14 cellular contexts compared by ENCODE assay signal in the genomic region with DNA sequence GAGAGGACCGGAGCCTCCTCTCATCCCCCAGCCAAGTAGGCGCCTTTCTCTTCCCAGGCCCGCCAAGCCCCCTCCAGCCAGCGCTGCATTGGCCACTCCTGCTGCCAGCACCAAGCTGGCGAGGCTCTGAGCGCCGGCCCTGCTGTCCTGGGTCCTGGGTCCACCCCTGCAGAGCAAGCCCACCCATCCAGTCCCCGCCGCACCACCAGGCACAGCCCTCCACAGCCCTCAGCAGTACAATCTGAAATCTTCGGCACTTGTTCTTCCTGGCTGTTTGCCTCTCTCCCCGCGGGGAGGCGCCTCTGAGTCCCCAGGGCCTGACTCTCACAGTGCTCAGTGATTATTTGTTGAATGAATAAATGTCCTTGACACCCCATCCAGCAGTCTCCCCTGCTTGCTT.
"Had no signal": no experiment of that assay in that cellular context is flagged by ENCODE, and none has a peak within 500 bp of the region (broad histone marks: within the 10 kb centered on the region; RNA-seq: fewer than 3 reads in every experiment).

No MANE protein-coding gene starts in this region.

- H3K27me3 Mint-ChIP-seq: activated CD8-positive, alpha-beta memory T cell treated with anti-CD3 and anti-CD28 coated beads, Interleukin-2, amount 10 ng/mL, durations not matched to agents 7 days and 5 days had no signal

- DNase-seq: activated CD4-positive, alpha-beta T cell treated with anti-CD3 and anti-CD28 coated beads, Interleukin-2, amount 50 U/mL, for 48 hours; activated CD8-positive, alpha-beta memory T cell treated with anti-CD3 and anti-CD28 coated beads, Interleukin-2, amount 10 ng/mL, durations not matched to agents 7 days and 5 days; activated gamma-delta T cell treated with Interleukin-2 at 50 U/mL for 16 hours; activated naive CD8-positive, alpha-beta T cell treated with anti-CD3 and anti-CD28 coated beads for 36 hours; activated T-cell treated with anti-CD3 and anti-CD28 coated beads, Interleukin-2, amount 50 U/mL, for 48 hours; gastrocnemius medialis; heart right ventricle; left ventricle myocardium superior; ovary; stimulated activated CD4-positive, alpha-beta T cell treated with anti-CD3 and anti-CD28 coated beads, Interleukin-4, amount 100 ng/mL, for 1 hour; stomach; T-helper 2 cell had no signal

- H3K36me3 ChIP-seq: gastrocnemius medialis, heart right ventricle, ovary, stomach, thoracic aorta had no signal

- H3K4me1 Mint-ChIP-seq: activated CD8-positive, alpha-beta memory T cell treated with anti-CD3 and anti-CD28 coated beads, Interleukin-2, amount 10 ng/mL, durations not matched to agents 7 days and 5 days; activated naive CD8-positive, alpha-beta T cell treated with anti-CD3 and anti-CD28 coated beads for 36 hours had no signal

- H3K9me3 Mint-ChIP-seq: activated naive CD8-positive, alpha-beta T cell treated with anti-CD3 and anti-CD28 coated beads for 36 hours had no signal

- H3K27me3 ChIP-seq: gastrocnemius medialis, ovary had no signal

- H3K4me3 Mint-ChIP-seq: activated CD8-positive, alpha-beta memory T cell treated with anti-CD3 and anti-CD28 coated beads, Interleukin-2, amount 10 ng/mL, durations not matched to agents 7 days and 5 days; activated naive CD8-positive, alpha-beta T cell treated with anti-CD3 and anti-CD28 coated beads for 36 hours had no signal

- H3K4me3 ChIP-seq: gastrocnemius medialis, heart right ventricle, ovary, stomach, thoracic aorta had no signal

- H3K9me3 ChIP-seq: gastrocnemius medialis, heart right ventricle, ovary, stomach, thoracic aorta had no signal

- H3K4me1 ChIP-seq: gastrocnemius medialis, heart right ventricle, stomach had no signal

- H3K27ac ChIP-seq: gastrocnemius medialis, heart right ventricle, ovary, stomach, thoracic aorta had no signal

- H3K36me3 Mint-ChIP-seq: activated CD8-positive, alpha-beta memory T cell treated with anti-CD3 and anti-CD28 coated beads, Interleukin-2, amount 10 ng/mL, durations not matched to agents 7 days and 5 days; activated naive CD8-positive, alpha-beta T cell treated with anti-CD3 and anti-CD28 coated beads for 36 hours had no signal

- H3K27ac Mint-ChIP-seq: activated CD8-positive, alpha-beta memory T cell treated with anti-CD3 and anti-CD28 coated beads, Interleukin-2, amount 10 ng/mL, durations not matched to agents 7 days and 5 days; activated naive CD8-positive, alpha-beta T cell treated with anti-CD3 and anti-CD28 coated beads for 36 hours had no signal

- ATAC-seq: activated CD4-positive, CD25-positive, alpha-beta regulatory T cell treated with anti-CD3 and anti-CD28 coated beads, Interleukin-2, amount 50 U/mL, for 24 hours; activated CD8-positive, alpha-beta memory T cell treated with anti-CD3 and anti-CD28 coated beads, Interleukin-2, amount 10 ng/mL, durations not matched to agents 7 days and 5 days; gastrocnemius medialis; heart right ventricle; left ventricle myocardium superior had no signal
